Comparison of ENCODE assay signal across 1 cellular context in genomic region chr9:126935630-126936029, GRCh38.
TF ChIP-seq lines count a peak whose summit lies in the region.

No MANE protein-coding gene starts in this region.

TF ChIP-seq in HepG2, 621 proteins besides CTCF, POLR2A, EP300 and RAD21 (continued from another document):
- peak; percentile 32; the same call in 1 of the 2 replicates for TF ChIP-seq PATZ1 (CRISPR knock-in tag; IDR thresholded peaks at IDR 0.05)
TF ChIP-seq in HepG2: peak in this region for 2.
